14 cellular contexts compared by ENCODE assay signal in genomic region chr5:150464554-150465012, GRCh38. TPM values are rescaled to one million over a fixed set of nuclear protein-coding genes. Genes with fewer than 3 reads are reported as not detected.
DNase-seq lines count a peak whose midpoint lies in the region; ATAC-seq, FAIRE-seq and TF ChIP-seq lines count a peak whose summit lies in the region.
"Had no signal": no experiment of that assay in that cellular context is flagged by ENCODE, and none has a peak within 500 bp of the region (broad histone marks: within the 10 kb centered on the region; RNA-seq: fewer than 3 reads in every experiment).

No MANE protein-coding gene starts in this region.

- TF ChIP-seq POLR2A in adrenal gland (IDR thresholded peaks at IDR 0.05): peak in 1 of 2 donors; percentile 54
- no peak for TF ChIP-seq POLR2A in GM12891 (IDR thresholded peaks at IDR 0.05; ENCODE audit: low read depth, low read length)

- H3K9me3 ChIP-seq in BLaER1 (no peaks in the 10 kb centered on the region), adrenal gland (replicated peaks in 1 of 3) (no peaks in the 10 kb centered on the region), right atrium auricular region (no peaks in the 10 kb centered on the region), osteoblast (ENCODE audit: low read depth, low read length) (no peaks in the 10 kb centered on the region)
- H3K9me3 ChIP-seq: neutrophil had no signal

- H3K27me3 ChIP-seq in BLaER1: no peaks in the 10 kb centered on the region
- no peaks in the 10 kb centered on the region for H3K27me3 ChIP-seq in adrenal gland
- no peaks in the 10 kb centered on the region for H3K27me3 ChIP-seq in right atrium auricular region
- H3K27me3 ChIP-seq in osteoblast (ENCODE audit: insufficient read depth, low read length): no peaks in the 10 kb centered on the region
- H3K27me3 ChIP-seq: neutrophil had no signal

- WGBS in adrenal gland, 4 donors: 18 to 28% (median 22%) methylated on average over 3 to 6 of the region's 6 CpGs

- H4K20me1 ChIP-seq in BLaER1: no peaks in the 10 kb centered on the region
- H4K20me1 ChIP-seq in osteoblast (ENCODE audit: insufficient read depth, low read length): no peaks in the 10 kb centered on the region

- no peak for FAIRE-seq in GM12891 (lab: Jason Lieb, UNC)
- FAIRE-seq: colon had no signal

- peak overlapping the region; percentile 56 for H2AFZ ChIP-seq in osteoblast (ENCODE audit: low read length)

- ATAC-seq in HG03460 (IDR thresholded peaks at IDR 0.05; ENCODE audit: unreplicated experiment): no peak

- H3K36me3 ChIP-seq in BLaER1 (no peaks in the 10 kb centered on the region), adrenal gland (replicated peaks in 1 of 2) (no peaks in the 10 kb centered on the region), right atrium auricular region (no peaks in the 10 kb centered on the region), osteoblast (ENCODE audit: insufficient read depth, low read length) (no peaks in the 10 kb centered on the region)
- H3K36me3 ChIP-seq: neutrophil had no signal

- intact Hi-C loops in adrenal gland (cut with DNase I): loop anchor here (5.0 kb wide), 2 partner anchors 63 to 83 kb away; no protein-coding TSS in a partner anchor

- TF ChIP-seq CTCF in adrenal gland (IDR thresholded peaks at IDR 0.05): no peak
- no peak for TF ChIP-seq CTCF in right atrium auricular region (IDR thresholded peaks at IDR 0.05)
- TF ChIP-seq CTCF in osteoblast (IDR thresholded peaks at IDR 0.05; ENCODE audit: extremely low read depth, low read depth, low read length): no peak

- H3K4me2 ChIP-seq in BLaER1: peak overlapping the region; percentile 76
- no peak overlapping the region for H3K4me2 ChIP-seq in osteoblast (ENCODE audit: insufficient read depth, low read length)

- H3K27ac ChIP-seq in BLaER1 (peak overlapping the region; percentile 69), adrenal gland (peak overlapping the region; percentile 37 to 84 (median 70)), right atrium auricular region (peak overlapping the region; percentile 37 to 48), osteoblast (ENCODE audit: low read depth, low read length) (peak overlapping the region; percentile 19)

- H3K4me1 ChIP-seq in BLaER1 (peaks cover 68% of the 10 kb centered on the region), adrenal gland (replicated peaks in 1 of 2) (peaks cover 13 to 18% of the 10 kb centered on the region in 2 donors), right atrium auricular region (peaks cover 0 to 18% of the 10 kb centered on the region in 2 donors), osteoblast (ENCODE audit: insufficient read depth, low read length) (peaks cover 14% of the 10 kb centered on the region)

- DNase-seq in adrenal gland (peak; percentile 58 to 88 (median 83)), right atrium auricular region (ENCODE audit: low spot score) (no peak), osteoblast (ENCODE audit: insufficient read length, low spot score, missing footprints) (no peak), GM12891 (ENCODE audit: insufficient read length, low spot score) (no peak), NCI-H2196 treated with DMSO at 0.1 percent for 48 hours (lab: John Stamatoyannopoulos, UW; ENCODE audit: unreplicated experiment) (no peak)
- DNase-seq in activated CD4-positive, alpha-beta T cell treated with anti-CD3 and anti-CD28 coated beads for 1 hour: no peak
- DNase-seq: activated gamma-delta T cell treated with Interleukin-2 at 50 U/mL for 16 hours, KBM-7, NCI-H2227 treated with DMSO at 0.1 percent for 48 hours, SHP77 treated with DMSO at 0.1 percent for 48 hours had no signal

- H3K9ac ChIP-seq in BLaER1: peak overlapping the region; percentile 65; the same call in 1 of the 2 replicates

- H3K79me2 ChIP-seq in osteoblast (ENCODE audit: insufficient read depth, low read length): no peaks in the 10 kb centered on the region

- no peak overlapping the region for H3K4me3 ChIP-seq in BLaER1
- no peak overlapping the region for H3K4me3 ChIP-seq in adrenal gland
- H3K4me3 ChIP-seq in right atrium auricular region: no peak overlapping the region
- H3K4me3 ChIP-seq in osteoblast (ENCODE audit: insufficient read depth, low read length): no peak overlapping the region

TF ChIP-seq in GM12891, 5 proteins besides CTCF, POLR2A, EP300 and RAD21:
- TF ChIP-seq PAX5 (IDR thresholded peaks at IDR 0.05; ENCODE audit: insufficient read depth, low read length, severe bottlenecking): no peak
- TF ChIP-seq POLR2AphosphoS5 (IDR thresholded peaks at IDR 0.05; ENCODE audit: low read depth, low read length): no peak
- TF ChIP-seq TAF1 (IDR thresholded peaks at IDR 0.05; ENCODE audit: low read depth, low read length): no peak
- TF ChIP-seq POU2F2 (IDR thresholded peaks at IDR 0.05; ENCODE audit: low read depth, low read length): no peak
- no peak for TF ChIP-seq SPI1 (IDR thresholded peaks at IDR 0.05; ENCODE audit: low read depth, low read length)

RNA-seq across cellular contexts. Expression of gene RPS14, which starts 15.0 kb away (rescaled TPM):
- total RNA-seq in adrenal gland: 1,000 to 10,000 TPM; 1,380 to 3,506 (median 1,891) TPM
- polyA plus RNA-seq in adrenal gland: 1,000 to 10,000 TPM; 1,067 to 2,924 (median 1,712) TPM
- 1,000 to 10,000 TPM; 1,334 to 2,461 TPM for total RNA-seq in right atrium auricular region
- 1,720 and 2,211 TPM in 2 replicates for total RNA-seq in osteoblast
- polyA plus RNA-seq in GM12891 (2012; ENCODE audit: low read depth, missing spikeins): 5,398 TPM

RNA-seq across cellular contexts. Expression of gene NDST1, which starts 43.3 kb away (rescaled TPM):
- 100 to 1,000 TPM in 6 of 8 donors, 10 to 100 TPM in 2; 80.7 to 154 (median 106) TPM for total RNA-seq in adrenal gland
- polyA plus RNA-seq in adrenal gland: 10 to 100 TPM in 2 of 3 donors, 1 to 10 TPM in 1; 9.6 to 37.5 (median 21.1) TPM
- total RNA-seq in right atrium auricular region: 10 to 100 TPM; 81.4 to 91.8 TPM
- 89.9 and 104 TPM in 2 replicates for total RNA-seq in osteoblast
- polyA plus RNA-seq in GM12891 (2012; ENCODE audit: low read depth, missing spikeins): 11.7 TPM

RNA-seq across cellular contexts. Expression of gene CD74, which starts 51.9 kb away (rescaled TPM):
- total RNA-seq in adrenal gland: 1,000 to 10,000 TPM in 6 of 8 donors, 100 to 1,000 TPM in 2; 582 to 3,185 (median 2,268) TPM
- 100 to 1,000 TPM; 719 to 852 (median 838) TPM for polyA plus RNA-seq in adrenal gland
- total RNA-seq in right atrium auricular region: 100 to 1,000 TPM; 268 to 424 TPM
- total RNA-seq in osteoblast: 21.4 and 83.4 TPM in 2 replicates
- polyA plus RNA-seq in GM12891 (2012; ENCODE audit: low read depth, missing spikeins): 7,750 TPM

Comparison
In these comparisons a context has a peak if more than half of its experiments do, and no peak if none do; other contexts are left out.
1. H3K27ac ChIP-seq: peak in every context shown above with its lines; median percentile 70 in adrenal gland; 69 in BLaER1; 42 in right atrium auricular region; 19 in osteoblast.
2. DNase-seq: peak in adrenal gland (7 of 7); none in right atrium auricular region (single experiment), osteoblast (single experiment), GM12891 (single experiment), NCI-H2196 treated with DMSO at 0.1 percent for 48 hours (single experiment) and activated CD4-positive, alpha-beta T cell treated with anti-CD3 and anti-CD28 coated beads for 1 hour (single experiment).